ENCODE assay signal across 8 cellular contexts in the genomic region with DNA sequence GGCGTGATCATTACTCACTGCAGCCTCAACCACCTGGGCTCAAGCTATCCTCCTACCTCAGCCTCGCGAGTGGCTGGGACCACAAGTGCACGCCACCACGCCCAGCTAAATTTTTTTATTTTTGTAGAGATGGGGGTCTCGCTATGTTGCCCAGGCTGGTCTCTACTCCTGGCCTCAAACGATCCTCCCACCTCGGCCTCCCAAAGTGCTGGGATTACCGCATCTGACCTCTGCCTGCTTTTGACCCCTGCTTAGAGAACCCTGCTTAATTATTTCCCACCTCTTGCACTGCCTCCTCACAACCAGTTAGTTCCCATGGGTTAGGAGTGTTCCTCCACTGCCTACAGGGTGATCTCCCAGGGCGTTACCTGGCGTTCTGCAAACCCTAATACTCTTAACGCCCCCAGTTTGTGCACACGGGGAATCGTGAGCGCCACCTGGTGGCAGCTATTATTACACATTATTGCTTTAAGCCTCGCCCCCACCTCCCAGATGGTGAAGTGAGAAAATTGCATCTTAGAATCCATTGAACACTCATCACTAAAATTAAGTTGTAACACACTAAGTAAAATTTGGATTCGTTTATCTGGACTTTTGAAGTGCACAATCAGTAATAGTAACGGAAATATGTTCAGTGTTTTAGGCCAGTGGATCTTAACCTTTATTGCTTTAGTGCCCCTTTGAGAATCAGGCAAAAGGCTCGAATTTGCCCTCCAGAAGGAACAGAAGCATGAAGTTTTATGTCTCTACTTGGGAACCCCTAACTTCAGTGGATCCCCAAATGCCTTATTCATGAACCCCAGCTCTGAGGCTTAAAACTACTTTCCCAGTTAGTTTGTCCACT.
DNase-seq lines count a peak whose midpoint lies in the region; ATAC-seq lines count a peak whose summit lies in the region.

No MANE protein-coding gene starts in this region.

- H3K9me3 Mint-ChIP-seq in central memory CD8-positive, alpha-beta T cell, result no peaks in the 10 kb centered on the region

- DNase-seq in DMS 273 (lab: John Stamatoyannopoulos, UW; ENCODE audit: unreplicated experiment) (peak; percentile 86), DMS 273 treated with DMSO at 0.1 percent for 48 hours (lab: John Stamatoyannopoulos, UW) (no peak), NAMALWA (ENCODE audit: low spot score) (peak; percentile 88), medulla oblongata (ENCODE audit: extremely low spot score) (peak; percentile 29)
- DNase-seq in activated CD4-positive, CD25-positive, alpha-beta regulatory T cell treated with anti-CD3 and anti-CD28 coated beads, Interleukin-2, amount 50 U/mL, for 16 hours (ENCODE audit: low read depth, low spot score), result peak; percentile 34
- peak; percentile 34 to 47 for DNase-seq in central memory CD8-positive, alpha-beta T cell (ENCODE audit: low spot score in 2 of 2)
- peak; percentile 21 to 23 for DNase-seq in stimulated activated CD8-positive, alpha-beta memory T cell treated with anti-CD3 and anti-CD28 coated beads, Interleukin-7, amount 100 ng/mL, for 4 hours (ENCODE audit: low read depth in 2 of 2)

- peaks cover 26% of the 10 kb centered on the region for H3K27me3 Mint-ChIP-seq in central memory CD8-positive, alpha-beta T cell

- no peak for ATAC-seq in central memory CD8-positive, alpha-beta T cell (replicated peaks; ENCODE audit: extremely low read depth, poor library complexity, severe bottlenecking)
- no peak for ATAC-seq in HG02588 (IDR thresholded peaks at IDR 0.05; ENCODE audit: unreplicated experiment)

- H3K27ac Mint-ChIP-seq in central memory CD8-positive, alpha-beta T cell (ENCODE audit: low read depth), result no peak overlapping the region

- H3K4me1 Mint-ChIP-seq in central memory CD8-positive, alpha-beta T cell, result peaks cover 5% of the 10 kb centered on the region

- no peaks in the 10 kb centered on the region for H3K36me3 Mint-ChIP-seq in central memory CD8-positive, alpha-beta T cell (ENCODE audit: insufficient read depth)

- no peak overlapping the region for H3K4me3 Mint-ChIP-seq in central memory CD8-positive, alpha-beta T cell
